ENCODE assay signal across 12 cellular contexts in the genomic region with DNA sequence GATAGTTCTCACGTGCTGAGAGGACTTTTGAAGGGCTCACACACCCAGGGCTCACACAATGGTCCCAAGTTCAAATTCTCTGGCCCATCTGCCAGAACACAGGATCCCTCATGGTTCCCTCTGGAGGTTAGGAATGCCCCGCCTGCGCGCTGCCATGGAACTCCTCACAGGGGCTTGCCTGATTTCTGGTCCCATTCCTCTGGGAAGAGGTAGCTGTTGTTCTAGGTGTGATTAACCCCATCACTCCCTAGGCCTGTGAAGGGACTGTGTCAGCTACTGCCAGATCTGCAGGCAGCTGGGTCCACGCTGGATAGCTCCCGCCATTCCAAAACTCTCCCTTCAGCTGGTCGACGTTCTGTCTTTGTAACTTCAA. TPM values are rescaled to one million over a fixed set of nuclear protein-coding genes. Genes with fewer than 3 reads are reported as not detected.
DNase-seq lines count a peak whose midpoint lies in the region; ATAC-seq, FAIRE-seq and TF ChIP-seq lines count a peak whose summit lies in the region.
"Had no signal": no experiment of that assay in that cellular context is flagged by ENCODE, and none has a peak within 500 bp of the region (broad histone marks: within the 10 kb centered on the region; RNA-seq: fewer than 3 reads in every experiment).

No MANE protein-coding gene starts in this region.

- peak overlapping the region; percentile 41 for H3K27ac Mint-ChIP-seq in CD8-positive, alpha-beta T cell
- no peak overlapping the region; the same call in 1 of the 2 replicates for H3K27ac Mint-ChIP-seq in HFFc6

- H3K4me2 ChIP-seq in K562 (ENCODE audit: insufficient read depth, low read length), result peak overlapping the region; percentile 97
- H3K4me2 ChIP-seq in neural cell (ENCODE audit: low read length), result no peak overlapping the region

- no peaks in the 10 kb centered on the region for H3K36me3 ChIP-seq in CD8-positive, alpha-beta T cell (ENCODE audit: insufficient read depth, low read length)
- H3K36me3 ChIP-seq in K562 (ENCODE audit: control insufficient read depth, insufficient read depth, low read length) (peaks cover 29% of the 10 kb centered on the region; the same call in 1 of the 3 replicates), neural cell (ENCODE audit: insufficient read depth, low read length) (no peaks in the 10 kb centered on the region), tibial nerve (peaks cover 0 to 12% (median 0%) of the 10 kb centered on the region in 3 donors), HAP-1 (replicated peaks) (peaks cover 5% of the 10 kb centered on the region)

- H3K27me3 ChIP-seq in CD8-positive, alpha-beta T cell (ENCODE audit: insufficient read depth, low read length), result no peaks in the 10 kb centered on the region
- H3K27me3 ChIP-seq in K562 (ENCODE audit: control insufficient read depth in 2 of 2, insufficient read depth in 2 of 2, low read length in 2 of 2), result no peaks in the 10 kb centered on the region
- H3K27me3 ChIP-seq in neural cell (ENCODE audit: insufficient read depth, low read depth, low read length), result no peaks in the 10 kb centered on the region
- H3K27me3 ChIP-seq in tibial nerve, result no peaks in the 10 kb centered on the region
- no peaks in the 10 kb centered on the region for H3K27me3 ChIP-seq in HAP-1 (ENCODE audit: low read depth)

- H3F3A ChIP-seq in neural cell (ENCODE audit: insufficient read depth, low read length, poor library complexity, severe bottlenecking), result peaks cover 8% of the 10 kb centered on the region

- no peak for DNase-seq in CD8-positive, alpha-beta T cell
- DNase-seq in HFFc6 (no peak), K562 (ENCODE audit: extremely low read depth in 1 of 4, low spot score in 3 of 4) (peak in 2 of 4 experiments; percentile 3 to 4), tibial nerve (ENCODE audit: low spot score in 2 of 2) (no peak), NCI-H146 (lab: John Stamatoyannopoulos, UW) (no peak), HAP-1 (ENCODE audit: low spot score in 2 of 2) (no peak)
- DNase-seq: dermis blood vessel endothelial cell, GDM1 had no signal

- H3K9ac ChIP-seq in K562 (ENCODE audit: insufficient read depth in 1 of 2, low read depth in 2 of 2, low read length in 2 of 2) (peak overlapping the region; percentile 98 to 100), neural cell (ENCODE audit: low read length) (no peak overlapping the region)

- CTCF ChIA-PET in CD8-positive, alpha-beta T cell (lab: Charles Lee), result interaction anchor here (1.2 to 5.5 kb wide), 2 partner anchors 123 to 412 kb away, joined by 3 to 27 read pairs; no protein-coding TSS in a partner anchor
- CTCF ChIA-PET in K562 (lab: Yijun Ruan, JAX; ENCODE audit: low intra/inter-chr PET ratio), result no interaction called here

- no peaks in the 10 kb centered on the region for H3K27me3 Mint-ChIP-seq in CD8-positive, alpha-beta T cell (ENCODE audit: low read depth)
- H3K27me3 Mint-ChIP-seq in HFFc6 (ENCODE audit: insufficient read depth), result no peaks in the 10 kb centered on the region; the same call in none of the 2 replicates
- H3K27me3 Mint-ChIP-seq: IgD-negative memory B cell had no signal

- TF ChIP-seq POLR2A in K562 (conservative IDR thresholded peaks at IDR 0.05) (no peak), tibial nerve (IDR thresholded peaks at IDR 0.05) (no peak)

- H3K36me3 Mint-ChIP-seq in CD8-positive, alpha-beta T cell, result peaks cover 16% of the 10 kb centered on the region
- H3K36me3 Mint-ChIP-seq in HFFc6 (ENCODE audit: low read depth), result no peaks in the 10 kb centered on the region; the same call in 1 of the 2 replicates

- H3K4me3 Mint-ChIP-seq in CD8-positive, alpha-beta T cell, result no peak overlapping the region
- peak overlapping the region; percentile 94 for H3K4me3 Mint-ChIP-seq in HFFc6

- FAIRE-seq in K562 (lab: Jason Lieb, UNC), result no peak

- H3K9me2 ChIP-seq in neural cell (ENCODE audit: insufficient read depth, low read length), result no peaks in the 10 kb centered on the region

- peaks cover 61% of the 10 kb centered on the region for H3K4me1 Mint-ChIP-seq in CD8-positive, alpha-beta T cell (ENCODE audit: low read depth)
- H3K4me1 Mint-ChIP-seq in HFFc6 (ENCODE audit: low read depth), result peaks cover 67% of the 10 kb centered on the region

- H3K9me3 Mint-ChIP-seq in CD8-positive, alpha-beta T cell, result no peaks in the 10 kb centered on the region
- H3K9me3 Mint-ChIP-seq in HFFc6, result no peaks in the 10 kb centered on the region
- H3K9me3 Mint-ChIP-seq: IgD-negative memory B cell had no signal

- H3K27ac ChIP-seq in CD8-positive, alpha-beta T cell (ENCODE audit: low read depth, low read length), result no peak overlapping the region
- H3K27ac ChIP-seq in K562 (ENCODE audit: extremely low read depth, low read depth, low read length) (peak overlapping the region; percentile 12; the same call in 1 of the 3 replicates), neural cell (ENCODE audit: low read length) (no peak overlapping the region), tibial nerve (no peak overlapping the region)

- no peak overlapping the region for H3K4me3 ChIP-seq in CD8-positive, alpha-beta T cell (ENCODE audit: low read depth, low read length)
- H3K4me3 ChIP-seq in K562 (peak overlapping the region; percentile 83), neural cell (ENCODE audit: low read length) (peak overlapping the region; percentile 99), tibial nerve (no peak overlapping the region), HAP-1 (no peak overlapping the region)

- POLR2A ChIA-PET in CD8-positive, alpha-beta T cell (lab: Charles Lee), result interaction anchor here (6.2 kb wide), 1 partner anchor 19 kb away, joined by 44 read pairs; no protein-coding TSS in a partner anchor
- POLR2A ChIA-PET in K562 (lab: Yijun Ruan, JAX), result interaction anchor here (0.6 to 0.8 kb wide), 2 partner anchors 258 to 277 kb away, joined by 3 read pairs; no protein-coding TSS in a partner anchor

- 33% methylated on average over 8 of the region's 8 CpGs for WGBS in K562 (ENCODE audit: insufficient coverage, low coverage, missing lambda C conversion rate)
- WGBS in tibial nerve, 2 donors, result 65 to 71% methylated on average over 8 of the region's 8 CpGs

- H2AFZ ChIP-seq in K562 (ENCODE audit: low read depth, low read length), result no peak overlapping the region
- no peak overlapping the region for H2AFZ ChIP-seq in neural cell (ENCODE audit: low read depth, low read length)

- no TSS peak for BruUV-seq in K562 (replicated peaks; lab: Mats Ljungman, UMichigan)

- TF ChIP-seq RAD21 in K562 (CRISPR knock-in tag; conservative IDR thresholded peaks at IDR 0.05 in 1 of 2, IDR thresholded peaks at IDR 0.05 in 1 of 2) (no peak), neural cell (conservative IDR thresholded peaks at IDR 0.05) (no peak)

- peaks cover 40% of the 10 kb centered on the region for H3K4me1 ChIP-seq in CD8-positive, alpha-beta T cell (ENCODE audit: insufficient read depth, low read length)
- H3K4me1 ChIP-seq in K562 (replicated peaks in 1 of 2; ENCODE audit: control insufficient read depth in 2 of 2, insufficient read depth in 2 of 2, low read length in 2 of 2), result peaks cover 49 to 65% of the 10 kb centered on the region in 2 experiments
- peaks cover 0 to 79% (median 46%) of the 10 kb centered on the region in 4 donors for H3K4me1 ChIP-seq in tibial nerve
- H3K4me1 ChIP-seq in HAP-1, result peaks cover 50% of the 10 kb centered on the region

- no peak for TF ChIP-seq CTCF in CD8-positive, alpha-beta T cell (IDR thresholded peaks at IDR 0.05)
- TF ChIP-seq CTCF in HFFc6 (IDR thresholded peaks at IDR 0.05) (no peak), K562 (IDR thresholded peaks at IDR 0.05 in 2 of 3, conservative IDR thresholded peaks at IDR 0.05 in 1 of 3; ENCODE audit: insufficient read depth in 2 of 3, low read depth in 1 of 3, low read length in 3 of 3) (no peak), neural cell (IDR thresholded peaks at IDR 0.05; ENCODE audit: poor library complexity, severe bottlenecking) (no peak), tibial nerve (IDR thresholded peaks at IDR 0.05) (no peak)

- H3K79me2 ChIP-seq in K562 (ENCODE audit: control insufficient read depth, insufficient read depth, low read length) (peaks cover 63% of the 10 kb centered on the region), neural cell (replicated peaks; ENCODE audit: insufficient read depth, low read length) (peaks cover 22% of the 10 kb centered on the region)

- intact Hi-C loops in CD8-positive, alpha-beta T cell (cut with DNase I, micrococcal nuclease), result loop anchor here (5.0 kb wide), 2 partner anchors 315 to 1105 kb away; no protein-coding TSS in a partner anchor
- intact Hi-C loops in K562 (cut with micrococcal nuclease), result loop anchor here (5.0 to 10.0 kb wide), 3 partner anchors 50 to 502 kb away; partner anchors contain the start of genes RUSF1 and SETD1A

- H3K9me1 ChIP-seq in K562 (ENCODE audit: control insufficient read depth, insufficient read depth, low read length), result no peaks in the 10 kb centered on the region

- no peaks in the 10 kb centered on the region for H3K9me3 ChIP-seq in CD8-positive, alpha-beta T cell (ENCODE audit: low read length)
- H3K9me3 ChIP-seq in K562 (replicated peaks; ENCODE audit: control insufficient read depth, insufficient read depth, low read depth, low read length), result no peaks in the 10 kb centered on the region
- H3K9me3 ChIP-seq in neural cell (ENCODE audit: low read length), result no peaks in the 10 kb centered on the region
- no peaks in the 10 kb centered on the region for H3K9me3 ChIP-seq in tibial nerve
- H3K9me3 ChIP-seq in HAP-1, result peaks cover 2% of the 10 kb centered on the region; the same call in 1 of the 2 replicates

- TF ChIP-seq EP300 in K562 (IDR thresholded peaks at IDR 0.05; ENCODE audit: low read length) (no peak), neural cell (conservative IDR thresholded peaks at IDR 0.05; ENCODE audit: poor library complexity, severe bottlenecking) (no peak), tibial nerve (IDR thresholded peaks at IDR 0.05) (no peak)

- ATAC-seq in CD8-positive, alpha-beta T cell, result no peak
- ATAC-seq in K562, result no peak
- ATAC-seq in HG02763 (IDR thresholded peaks at IDR 0.05; ENCODE audit: unreplicated experiment), result no peak

- in situ Hi-C loops in K562 (cut with MboI), result loop anchor here (10.0 kb wide), 1 partner anchor 238 kb away; no protein-coding TSS in a partner anchor
- in situ Hi-C loops in HAP-1 (cut with MboI; ENCODE audit: low sequenced_read_pairs), result loop anchor here (10.0 kb wide), 1 partner anchor 418 kb away; the partner anchor contains the start of gene ZNF267

- H4K20me1 ChIP-seq in K562 (replicated peaks; ENCODE audit: control insufficient read depth, insufficient read depth, low read length) (peaks cover 4% of the 10 kb centered on the region), neural cell (ENCODE audit: insufficient read depth) (no peaks in the 10 kb centered on the region)

RNA-seq across cellular contexts. Expression of gene ARMC5, which starts 2.3 kb away (rescaled TPM):
- 10 to 100 TPM; 22.4 to 24.0 TPM for total RNA-seq in CD8-positive, alpha-beta T cell
- 10 to 100 TPM in 2 of 6 experiments, 1 to 10 TPM in 4; 7.6 to 11.8 (median 9.3) TPM for total RNA-seq in HFFc6 (2021; fragmentation: NEBNext Ultra II Directional; extraction: Animal tissue kit (Norgen Biotek cat#: 25700))
- total RNA-seq in K562 (2011; cell fraction: chromatin; rRNA removed; ENCODE audit: low replicate concordance), result 14.5 and 27.5 TPM in 2 replicates
- total RNA-seq in K562 (2011; cell fraction: nucleolus; rRNA removed), result 22.8 and 23.9 TPM in 2 replicates
- 15.2 and 19.7 TPM in 2 replicates for total RNA-seq in K562 (2011; cell fraction: nucleoplasm; rRNA removed)
- 10.3 and 11.8 TPM in 2 replicates for total RNA-seq in K562 (2014; rRNA removed)
- total RNA-seq in K562 (2014; rRNA removed; fragmentation: Illumina TruSeq; extraction: Trizol), result 1.2 and 1.9 TPM in 2 replicates
- 5.0 and 6.6 TPM in 2 replicates for total RNA-seq in K562 (2015; rRNA removed; fragmentation: Illumina TruSeq; extraction: Trizol)
- 13.2 and 13.5 TPM in 2 replicates for total RNA-seq in K562 (2021)
- polyA plus RNA-seq in K562 (2011; rRNA removed), result 2.1 and 5.6 TPM in 2 replicates
- 3.3 and 7.9 TPM in 2 replicates for polyA plus RNA-seq in K562 (2011; cell fraction: cytosol; rRNA removed)
- polyA plus RNA-seq in K562 (2011; cell fraction: nucleus; rRNA removed), result 33.0 and 40.2 TPM in 2 replicates
- polyA plus RNA-seq in K562 (2012), result 8.9 and 9.6 TPM in 2 replicates
- 1.8 and 4.8 TPM in 2 replicates for polyA plus RNA-seq in K562 (2014; fragmentation: Illumina TruSeq; extraction: Trizol)
- under 1 TPM; 0.11 to 0.17 TPM for polyA plus RNA-seq in K562 (2014; fragmentation: Nextera tagmentation; extraction: Ambion mirVana)
- 8.4 and 9.5 TPM in 2 replicates for polyA plus RNA-seq in K562 (2014; rRNA removed)
- 1.6 and 2.5 TPM in 2 replicates for polyA minus RNA-seq in K562 (2011; rRNA and poly(A)+ RNA removed)
- polyA minus RNA-seq in K562 (2011; cell fraction: cytosol; rRNA and poly(A)+ RNA removed), result 4.5 and 6.8 TPM in 2 replicates
- polyA minus RNA-seq in K562 (2011; cell fraction: nucleus; rRNA and poly(A)+ RNA removed), result 5.1 and 8.1 TPM in 2 replicates
- 26.1 and 27.6 TPM in 2 replicates for polyA plus RNA-seq in neural cell
- 22.2 and 29.9 TPM in 2 replicates for polyA minus RNA-seq in neural cell
- 10 to 100 TPM in 1 of 4 donors, 1 to 10 TPM in 3; 6.6 to 11.6 (median 9.1) TPM for total RNA-seq in tibial nerve

RNA-seq across cellular contexts. Expression of gene ZNF843, which starts 14.4 kb away (rescaled TPM):
- not detected for total RNA-seq in CD8-positive, alpha-beta T cell
- total RNA-seq in HFFc6 (2021; fragmentation: NEBNext Ultra II Directional; extraction: Animal tissue kit (Norgen Biotek cat#: 25700)), result under 1 TPM; 0.14 to 0.47 (median 0.23) TPM
- not detected in 2 replicates for total RNA-seq in K562 (2011; cell fraction: chromatin; rRNA removed; ENCODE audit: low replicate concordance)
- total RNA-seq in K562 (2011; cell fraction: nucleolus; rRNA removed), result 0.17 TPM in 1 of 2 replicates, not detected in the other
- 0.23 TPM in 1 of 2 replicates, not detected in the other for total RNA-seq in K562 (2011; cell fraction: nucleoplasm; rRNA removed)
- not detected in 2 replicates for total RNA-seq in K562 (2014; rRNA removed)
- total RNA-seq in K562 (2014; rRNA removed; fragmentation: Illumina TruSeq; extraction: Trizol), result not detected in 2 replicates
- not detected in 2 replicates for total RNA-seq in K562 (2015; rRNA removed; fragmentation: Illumina TruSeq; extraction: Trizol)
- 0.13 TPM in 1 of 2 replicates, not detected in the other for total RNA-seq in K562 (2021)
- 0.03 and 0.06 TPM in 2 replicates for polyA plus RNA-seq in K562 (2011; rRNA removed)
- polyA plus RNA-seq in K562 (2011; cell fraction: cytosol; rRNA removed), result 0.04 and 0.12 TPM in 2 replicates
- 0.04 and 0.06 TPM in 2 replicates for polyA plus RNA-seq in K562 (2011; cell fraction: nucleus; rRNA removed)
- 0.09 and 0.21 TPM in 2 replicates for polyA plus RNA-seq in K562 (2012)
- polyA plus RNA-seq in K562 (2014; fragmentation: Illumina TruSeq; extraction: Trizol), result 0.04 and 0.07 TPM in 2 replicates
- polyA plus RNA-seq in K562 (2014; fragmentation: Nextera tagmentation; extraction: Ambion mirVana), result under 1 TPM in 1 of 2 experiments, not detected in 1; 0.06 TPM
- not detected in 2 replicates for polyA plus RNA-seq in K562 (2014; rRNA removed)
- 0.03 and 0.04 TPM in 2 replicates for polyA minus RNA-seq in K562 (2011; rRNA and poly(A)+ RNA removed)
- not detected in 2 replicates for polyA minus RNA-seq in K562 (2011; cell fraction: cytosol; rRNA and poly(A)+ RNA removed)
- polyA minus RNA-seq in K562 (2011; cell fraction: nucleus; rRNA and poly(A)+ RNA removed), result not detected in 2 replicates
- 0.53 and 0.62 TPM in 2 replicates for polyA plus RNA-seq in neural cell
- polyA minus RNA-seq in neural cell, result 2.4 and 2.8 TPM in 2 replicates
- total RNA-seq in tibial nerve, result 1 to 10 TPM; 1.5 to 2.5 (median 2.1) TPM
- polyA plus RNA-seq: IgD-negative memory B cell had no signal

RNA-seq across cellular contexts. Expression of gene TGFB1I1, which starts 15.0 kb away (rescaled TPM):
- total RNA-seq in CD8-positive, alpha-beta T cell, result under 1 TPM; 0.31 to 0.60 TPM
- total RNA-seq in HFFc6 (2021; fragmentation: NEBNext Ultra II Directional; extraction: Animal tissue kit (Norgen Biotek cat#: 25700)), result 100 to 1,000 TPM; 163 to 209 (median 191) TPM
- 0.44 and 0.81 TPM in 2 replicates for total RNA-seq in K562 (2011; cell fraction: chromatin; rRNA removed; ENCODE audit: low replicate concordance)
- total RNA-seq in K562 (2011; cell fraction: nucleolus; rRNA removed), result 1.2 and 1.4 TPM in 2 replicates
- total RNA-seq in K562 (2011; cell fraction: nucleoplasm; rRNA removed), result 0.73 and 0.92 TPM in 2 replicates
- 0.53 and 0.91 TPM in 2 replicates for total RNA-seq in K562 (2014; rRNA removed)
- total RNA-seq in K562 (2014; rRNA removed; fragmentation: Illumina TruSeq; extraction: Trizol), result 0.11 and 0.29 TPM in 2 replicates
- total RNA-seq in K562 (2015; rRNA removed; fragmentation: Illumina TruSeq; extraction: Trizol), result 0.25 and 0.26 TPM in 2 replicates
- total RNA-seq in K562 (2021), result 0.64 and 0.85 TPM in 2 replicates
- 0.04 and 0.08 TPM in 2 replicates for polyA plus RNA-seq in K562 (2011; rRNA removed)
- 0.25 and 0.67 TPM in 2 replicates for polyA plus RNA-seq in K562 (2011; cell fraction: cytosol; rRNA removed)
- polyA plus RNA-seq in K562 (2011; cell fraction: nucleus; rRNA removed), result 0.22 and 0.28 TPM in 2 replicates
- 0.72 and 1.9 TPM in 2 replicates for polyA plus RNA-seq in K562 (2012)
- 0.62 and 0.73 TPM in 2 replicates for polyA plus RNA-seq in K562 (2014; fragmentation: Illumina TruSeq; extraction: Trizol)
- polyA plus RNA-seq in K562 (2014; fragmentation: Nextera tagmentation; extraction: Ambion mirVana), result under 1 TPM; 0.06 TPM
- polyA plus RNA-seq in K562 (2014; rRNA removed), result 0.19 and 0.54 TPM in 2 replicates
- polyA minus RNA-seq in K562 (2011; rRNA and poly(A)+ RNA removed), result not detected in 2 replicates
- 1.4 TPM in 1 of 2 replicates, not detected in the other for polyA minus RNA-seq in K562 (2011; cell fraction: cytosol; rRNA and poly(A)+ RNA removed)
- polyA minus RNA-seq in K562 (2011; cell fraction: nucleus; rRNA and poly(A)+ RNA removed), result 0.22 TPM in 1 of 2 replicates, not detected in the other
- 0.38 and 2.5 TPM in 2 replicates for polyA plus RNA-seq in neural cell
- under 0.01 and 0.23 TPM in 2 replicates for polyA minus RNA-seq in neural cell
- total RNA-seq in tibial nerve, result 10 to 100 TPM; 29.3 to 68.7 (median 53.5) TPM

RNA-seq across cellular contexts. Expression of gene SLC5A2, which starts 25.9 kb away (rescaled TPM):
- total RNA-seq in CD8-positive, alpha-beta T cell, result 1 to 10 TPM; 1.8 to 2.4 TPM
- total RNA-seq in HFFc6 (2021; fragmentation: NEBNext Ultra II Directional; extraction: Animal tissue kit (Norgen Biotek cat#: 25700)), result under 1 TPM in 2 of 6 experiments, not detected in 4; 0.19 to 0.21 TPM
- total RNA-seq in K562 (2011; cell fraction: chromatin; rRNA removed; ENCODE audit: low replicate concordance), result not detected in 2 replicates
- not detected in 2 replicates for total RNA-seq in K562 (2011; cell fraction: nucleolus; rRNA removed)
- total RNA-seq in K562 (2011; cell fraction: nucleoplasm; rRNA removed), result not detected in 2 replicates
- total RNA-seq in K562 (2014; rRNA removed) (not detected in 2 replicates), K562 (2014; rRNA removed; fragmentation: Illumina TruSeq; extraction: Trizol) (not detected in 2 replicates), K562 (2015; rRNA removed; fragmentation: Illumina TruSeq; extraction: Trizol) (not detected in 2 replicates), K562 (2021) (0.07 TPM in 1 of 2 replicates, not detected in the other), tibial nerve (not detected)
- polyA plus RNA-seq in K562 (2011; rRNA removed) (not detected in 2 replicates), K562 (2014; fragmentation: Illumina TruSeq; extraction: Trizol) (not detected in 2 replicates), K562 (2014; fragmentation: Nextera tagmentation; extraction: Ambion mirVana) (1 to 10 TPM; 2.2 to 2.7 TPM), K562 (2014; rRNA removed) (not detected in 2 replicates), neural cell (not detected in 2 replicates)
- polyA plus RNA-seq in K562 (2011; cell fraction: cytosol; rRNA removed), result 0.03 TPM in 1 of 2 replicates, not detected in the other
- not detected in 2 replicates for polyA plus RNA-seq in K562 (2011; cell fraction: nucleus; rRNA removed)
- 0.56 and 2.4 TPM in 2 replicates for polyA plus RNA-seq in K562 (2012)
- not detected in 2 replicates for polyA minus RNA-seq in K562 (2011; rRNA and poly(A)+ RNA removed)
- polyA minus RNA-seq in K562 (2011; cell fraction: cytosol; rRNA and poly(A)+ RNA removed), result not detected in 2 replicates
- not detected in 2 replicates for polyA minus RNA-seq in K562 (2011; cell fraction: nucleus; rRNA and poly(A)+ RNA removed)
- not detected in 2 replicates for polyA minus RNA-seq in neural cell
- total RNA-seq: dermis blood vessel endothelial cell, NCI-H460 had no signal

RNA-seq across cellular contexts. Expression of gene COX6A2, which starts 28.8 kb away (rescaled TPM):
- not detected for total RNA-seq in CD8-positive, alpha-beta T cell
- total RNA-seq in HFFc6 (2021; fragmentation: NEBNext Ultra II Directional; extraction: Animal tissue kit (Norgen Biotek cat#: 25700)), result not detected
- total RNA-seq in K562 (2011; cell fraction: chromatin; rRNA removed; ENCODE audit: low replicate concordance), result not detected in 2 replicates
- total RNA-seq in K562 (2011; cell fraction: nucleolus; rRNA removed), result not detected in 2 replicates
- not detected in 2 replicates for total RNA-seq in K562 (2011; cell fraction: nucleoplasm; rRNA removed)
- total RNA-seq in K562 (2014; rRNA removed) (not detected in 2 replicates), K562 (2014; rRNA removed; fragmentation: Illumina TruSeq; extraction: Trizol) (not detected in 2 replicates), K562 (2015; rRNA removed; fragmentation: Illumina TruSeq; extraction: Trizol) (not detected in 2 replicates), K562 (2021) (not detected in 2 replicates), tibial nerve (not detected)
- polyA plus RNA-seq in K562 (2011; rRNA removed) (not detected in 2 replicates), K562 (2014; fragmentation: Illumina TruSeq; extraction: Trizol) (not detected in 2 replicates), K562 (2014; fragmentation: Nextera tagmentation; extraction: Ambion mirVana) (not detected), K562 (2014; rRNA removed) (not detected in 2 replicates), neural cell (not detected in 2 replicates)
- polyA plus RNA-seq in K562 (2011; cell fraction: cytosol; rRNA removed), result not detected in 2 replicates
- not detected in 2 replicates for polyA plus RNA-seq in K562 (2011; cell fraction: nucleus; rRNA removed)
- polyA plus RNA-seq in K562 (2012), result not detected in 2 replicates
- not detected in 2 replicates for polyA minus RNA-seq in K562 (2011; rRNA and poly(A)+ RNA removed)
- polyA minus RNA-seq in K562 (2011; cell fraction: cytosol; rRNA and poly(A)+ RNA removed), result not detected in 2 replicates
- polyA minus RNA-seq in K562 (2011; cell fraction: nucleus; rRNA and poly(A)+ RNA removed), result not detected in 2 replicates
- polyA minus RNA-seq in neural cell, result not detected in 2 replicates
- total RNA-seq: dermis blood vessel endothelial cell, NCI-H460 had no signal
- polyA plus RNA-seq: IgD-negative memory B cell had no signal

Comparison
In these comparisons a context has a peak if more than half of its experiments do, and no peak if none do; other contexts are left out.
1. H3K4me3 ChIP-seq: peak in K562 (single experiment) and neural cell (single experiment); none in CD8-positive, alpha-beta T cell (single experiment), tibial nerve (0 of 4) and HAP-1 (single experiment).
2. RNA of gene TGFB1I1, which starts 15.0 kb away (total RNA-seq): 163 to 209 TPM in HFFc6 and 29.3 to 68.7 TPM in tibial nerve; 0.11 to 1.4 TPM in K562 and 0.31 to 0.60 TPM in CD8-positive, alpha-beta T cell; every median in the first group is over 10 times any median in the second.